Comparison of ENCODE assay signal across 8 cellular contexts in the genomic region with DNA sequence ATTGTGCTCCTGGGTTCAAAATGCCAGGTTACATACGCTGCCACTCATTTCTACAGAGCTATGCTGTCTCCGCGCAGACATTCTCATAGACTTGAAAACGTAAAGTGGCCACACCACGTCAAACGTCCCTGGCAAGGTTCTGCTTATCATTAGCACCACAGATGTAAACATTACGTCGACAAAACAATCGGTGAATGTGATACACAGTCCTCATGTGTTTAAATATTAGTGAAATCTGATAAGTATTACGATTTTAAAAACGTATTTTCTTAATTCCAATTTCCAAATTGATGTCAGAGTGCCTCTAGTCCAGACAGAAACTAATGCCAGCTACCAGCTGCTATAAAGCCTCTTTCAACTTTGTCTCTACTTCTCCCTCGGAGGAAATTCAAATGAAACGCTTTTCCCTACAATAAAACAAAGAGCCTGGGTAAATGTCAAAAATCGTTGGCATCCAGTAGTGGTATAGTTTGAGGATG. TPM values are rescaled to one million over a fixed set of nuclear protein-coding genes. Genes with fewer than 3 reads are reported as not detected.
A peak's percentile ranks its signal among the peaks of the same experiment; 100 is the strongest.
DNase-seq lines count a peak whose midpoint lies in the region; ATAC-seq and TF ChIP-seq lines count a peak whose summit lies in the region.

No MANE protein-coding gene starts in this region.

- H3K27me3 ChIP-seq in AG04450 (ENCODE audit: control insufficient read depth, insufficient read depth, low read length), result no peaks in the 10 kb centered on the region

- DNase-seq in AG04450 (ENCODE audit: low read depth, low spot score), result peak; percentile 4
- peak; percentile 77 for DNase-seq in RKO (ENCODE audit: low spot score)
- peak; percentile 79 for DNase-seq in astrocyte of the spinal cord (ENCODE audit: low read depth, low spot score)
- DNase-seq in immature natural killer cell, result peak; percentile 50 to 72 (median 68)
- no peak for DNase-seq in stimulated activated effector memory CD8-positive, alpha-beta T cell treated with anti-CD3 and anti-CD28 coated beads, Interleukin-12 subunit alpha, Interleukin-12 subunit beta, amount 100 ng/mL, for 72 hours (ENCODE audit: low spot score in 2 of 2)
- DNase-seq in T1000 (lab: John Stamatoyannopoulos, UW), result no peak

- no peak for TF ChIP-seq CTCF in AG04450 (IDR thresholded peaks at IDR 0.05; ENCODE audit: low read depth, low read length)
- no peak for TF ChIP-seq CTCF in astrocyte of the spinal cord (IDR thresholded peaks at IDR 0.05; ENCODE audit: low read depth, low read length)

- peaks cover 59 to 66% of the 10 kb centered on the region in 2 donors for H3K4me1 Mint-ChIP-seq in immature natural killer cell
- H3K4me1 Mint-ChIP-seq in stimulated activated effector memory CD8-positive, alpha-beta T cell treated with anti-CD3 and anti-CD28 coated beads, Interleukin-12 subunit alpha, Interleukin-12 subunit beta, amount 100 ng/mL, for 72 hours, result peaks cover 35% of the 10 kb centered on the region

- peak overlapping the region; percentile 94 to 99 (median 97) for H3K27ac Mint-ChIP-seq in immature natural killer cell
- peak overlapping the region; percentile 98 for H3K27ac Mint-ChIP-seq in stimulated activated effector memory CD8-positive, alpha-beta T cell treated with anti-CD3 and anti-CD28 coated beads, Interleukin-12 subunit alpha, Interleukin-12 subunit beta, amount 100 ng/mL, for 72 hours

- no peaks in the 10 kb centered on the region for H3K9me3 Mint-ChIP-seq in immature natural killer cell
- no peaks in the 10 kb centered on the region for H3K9me3 Mint-ChIP-seq in stimulated activated effector memory CD8-positive, alpha-beta T cell treated with anti-CD3 and anti-CD28 coated beads, Interleukin-12 subunit alpha, Interleukin-12 subunit beta, amount 100 ng/mL, for 72 hours

- peak; percentile 28 for ATAC-seq in GM18511 (IDR thresholded peaks at IDR 0.05; ENCODE audit: unreplicated experiment)
- ATAC-seq in HG03460 (IDR thresholded peaks at IDR 0.05; ENCODE audit: unreplicated experiment), result peak; percentile 23
- peak; percentile 57 for ATAC-seq in stimulated activated effector memory CD8-positive, alpha-beta T cell treated with anti-CD3 and anti-CD28 coated beads, Interleukin-12 subunit alpha, Interleukin-12 subunit beta, amount 100 ng/mL, for 72 hours

- H3K27me3 Mint-ChIP-seq in immature natural killer cell (ENCODE audit: low read depth in 3 of 3), result peaks cover 14 to 30% (median 23%) of the 10 kb centered on the region in 3 donors

- CTCF ChIA-PET in AG04450 (lab: Charles Lee), result interaction anchor here (1.4 to 2.1 kb wide), 2 partner anchors 167 to 283 kb away, joined by 5 to 7 read pairs; no protein-coding TSS in a partner anchor

- peak overlapping the region; percentile 87 for H3K4me3 ChIP-seq in AG04450 (ENCODE audit: low read depth, low read length)
- H3K4me3 ChIP-seq in astrocyte of the spinal cord (ENCODE audit: low read depth, low read length), result peak overlapping the region; percentile 90

- in situ Hi-C loops in astrocyte of the spinal cord (cut with HindIII; ENCODE audit: low sequenced_read_pairs), result no loop called here

- POLR2A ChIA-PET in AG04450 (lab: Yijun Ruan, JAX), result interaction anchor here (0.6 to 1.5 kb wide), 6 partner anchors 69 to 102 kb away, joined by 3 to 5 read pairs (median 3); a partner anchor contains a TSS

- H3K4me3 Mint-ChIP-seq in immature natural killer cell, result peak overlapping the region; percentile 96 to 99 (median 97)
- peak overlapping the region; percentile 94 for H3K4me3 Mint-ChIP-seq in stimulated activated effector memory CD8-positive, alpha-beta T cell treated with anti-CD3 and anti-CD28 coated beads, Interleukin-12 subunit alpha, Interleukin-12 subunit beta, amount 100 ng/mL, for 72 hours

- peaks cover 4% of the 10 kb centered on the region; the same call in 1 of the 2 replicates for H3K9me3 ChIP-seq in AG04450 (ENCODE audit: control insufficient read depth, insufficient read depth, low read length)

- H3K36me3 Mint-ChIP-seq in immature natural killer cell, result peaks cover 0 to 8% (median 8%) of the 10 kb centered on the region in 3 donors
- peaks cover 64% of the 10 kb centered on the region for H3K36me3 Mint-ChIP-seq in stimulated activated effector memory CD8-positive, alpha-beta T cell treated with anti-CD3 and anti-CD28 coated beads, Interleukin-12 subunit alpha, Interleukin-12 subunit beta, amount 100 ng/mL, for 72 hours

- H3K27ac ChIP-seq in AG04450 (ENCODE audit: low read depth, low read length), result peak overlapping the region; percentile 62

RNA-seq across cellular contexts. Expression of a gene that starts 1.1 kb away (rescaled TPM):
- polyA plus RNA-seq in AG04450 (2011; rRNA removed), result 26.0 and 31.8 TPM in 2 replicates
- 20.7 and 34.9 TPM in 2 replicates for polyA minus RNA-seq in AG04450 (2011; rRNA and poly(A)+ RNA removed)
- polyA plus RNA-seq in immature natural killer cell, result 10 to 100 TPM; 45.8 to 68.1 (median 68.0) TPM

Comparison
In these comparisons a context has a peak if more than half of its experiments do, and no peak if none do; other contexts are left out.
1. DNase-seq: peak in AG04450 (single experiment), RKO (single experiment), astrocyte of the spinal cord (single experiment) and immature natural killer cell (3 of 3); none in stimulated activated effector memory CD8-positive, alpha-beta T cell treated with anti-CD3 and anti-CD28 coated beads, Interleukin-12 subunit alpha, Interleukin-12 subunit beta, amount 100 ng/mL, for 72 hours (0 of 2) and T1000 (single experiment).
2. Peak in every context shown above with its lines, with median percentiles within 50 percentile points of each other: ATAC-seq.